In the genomic region with DNA sequence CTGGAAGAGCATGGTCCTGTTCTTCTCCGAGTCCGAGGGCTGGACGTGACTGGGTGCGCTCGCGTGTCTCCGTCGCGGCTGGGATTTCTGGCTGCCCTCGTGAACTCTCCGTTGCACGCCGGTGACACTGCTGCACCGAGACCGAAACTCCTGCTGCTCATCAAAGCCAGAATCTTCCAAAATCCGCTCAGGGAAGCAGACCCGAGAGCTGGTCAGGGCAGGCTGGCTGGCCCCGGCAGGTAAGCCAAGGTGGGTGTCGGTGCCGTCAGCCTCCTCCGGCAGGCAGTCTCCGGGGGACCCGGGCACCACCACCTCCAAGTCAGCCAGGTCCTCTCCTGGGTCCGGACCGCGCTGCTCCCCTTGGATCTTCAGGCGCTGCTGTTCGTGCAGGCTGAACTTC, we compare ENCODE assay signal across 21 cellular contexts.
"Had no signal": no experiment of that assay in that cellular context is flagged by ENCODE, and none has a peak within 500 bp of the region (broad histone marks: within the 10 kb centered on the region; RNA-seq: fewer than 3 reads in every experiment).

No MANE protein-coding gene starts in this region.

- H3K27ac ChIP-seq: adrenal gland, breast epithelium, KMS-11, PC-9, SK-N-MC, VCaP had no signal

- ATAC-seq: activated CD4-positive, alpha-beta T cell treated with anti-CD3 and anti-CD28 coated beads for 36 hours; activated T-cell treated with anti-CD3 and anti-CD28 coated beads, Interleukin-2, amount 50 U/mL, for 72 hours had no signal

- H3K4me2 ChIP-seq: KMS-11, PC-9 had no signal

- H3K9ac ChIP-seq: KMS-11 had no signal

- DNase-seq: activated CD4-positive, alpha-beta memory T cell treated with anti-CD3 and anti-CD28 coated beads, Interleukin-2, amount 10 ng/mL, durations not matched to agents 7 days and 5 days; activated CD4-positive, alpha-beta T cell treated with anti-CD3 and anti-CD28 coated beads for 36 hours; activated CD4-positive, alpha-beta T cell treated with anti-CD3 and anti-CD28 coated beads, Interleukin-2, amount 50 U/mL, for 1 hour; activated naive CD4-positive, alpha-beta T cell treated with anti-CD3 and anti-CD28 coated beads, Interleukin-2, amount 50 U/mL, for 16 hours; activated naive CD8-positive, alpha-beta T cell treated with anti-CD3 and anti-CD28 coated beads, Interleukin-2, amount 10 ng/mL, durations not matched to agents 7 days and 5 days; activated T-cell treated with anti-CD3 and anti-CD28 coated beads for 4 hours; activated T-cell treated with anti-CD3 and anti-CD28 coated beads, Interleukin-2, amount 50 U/mL, for 72 hours; adrenal gland; caudate nucleus; NCI-H1092; NCI-H1436; NCI-H1694 treated with DMSO at 0.1 percent for 48 hours; NCI-H2029 treated with DMSO at 0.1 percent for 48 hours; NCI-H345; NCI-H524; PC-9; T-helper 1 cell had no signal

- H3K27me3 ChIP-seq: adrenal gland, breast epithelium had no signal

- H3K9me3 ChIP-seq: adrenal gland, breast epithelium had no signal

- H3K36me3 ChIP-seq: breast epithelium had no signal

- H3K4me1 ChIP-seq: breast epithelium had no signal

- H2AFZ ChIP-seq: PC-9 had no signal

- H3K4me3 ChIP-seq: adrenal gland, breast epithelium, PC-9, SK-N-MC had no signal
